In the genomic region with DNA sequence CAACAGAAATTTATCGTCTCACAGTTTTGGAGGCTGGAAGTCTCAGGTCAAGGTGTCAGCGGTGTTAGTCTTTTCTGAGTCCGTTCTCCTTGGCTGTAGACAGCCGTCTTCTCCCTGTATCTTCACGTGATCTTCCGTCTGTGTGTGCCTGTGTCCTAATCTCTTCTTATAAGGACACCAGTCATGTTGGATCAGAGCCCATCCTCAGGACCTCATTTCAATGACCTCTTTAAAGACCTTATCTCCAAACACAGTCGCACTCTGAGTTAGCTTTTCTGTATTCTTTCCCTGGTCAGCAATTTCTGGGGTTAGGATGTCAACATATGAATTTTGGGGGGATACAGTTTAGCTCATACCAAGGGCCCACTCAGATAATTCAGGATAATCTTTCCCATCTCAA, we compare ENCODE assay signal across 22 cellular contexts.
"Had no signal": no experiment of that assay in that cellular context is flagged by ENCODE, and none has a peak within 500 bp of the region (broad histone marks: within the 10 kb centered on the region; RNA-seq: fewer than 3 reads in every experiment).

No MANE protein-coding gene starts in this region.

- H3K4me3 Mint-ChIP-seq: activated B cell treated with CpG ODN at 0.5 μM for 24 hours; activated CD4-positive, alpha-beta memory T cell treated with anti-CD3 and anti-CD28 coated beads for 36 hours; activated CD4-positive, alpha-beta T cell treated with anti-CD3 and anti-CD28 coated beads, Interleukin-2, amount 10 ng/mL, durations not matched to agents 24 days and 14 days; activated naive CD4-positive, alpha-beta T cell treated with anti-CD3 and anti-CD28 coated beads for 36 hours; activated naive CD8-positive, alpha-beta T cell; activated T-helper 17 cell treated with anti-CD3 and anti-CD28 coated beads, Interleukin-2, amount 50 U/mL, for 72 hours; T-cell had no signal

- H3K27me3 ChIP-seq: brain microvascular endothelial cell had no signal

- H3K27ac Mint-ChIP-seq: activated B cell treated with CpG ODN at 0.5 μM for 24 hours; activated CD4-positive, alpha-beta memory T cell treated with anti-CD3 and anti-CD28 coated beads for 36 hours; activated CD4-positive, alpha-beta T cell treated with anti-CD3 and anti-CD28 coated beads, Interleukin-2, amount 10 ng/mL, durations not matched to agents 24 days and 14 days; activated naive CD4-positive, alpha-beta T cell treated with anti-CD3 and anti-CD28 coated beads for 36 hours; activated naive CD8-positive, alpha-beta T cell; activated T-helper 17 cell treated with anti-CD3 and anti-CD28 coated beads, Interleukin-2, amount 50 U/mL, for 72 hours; T-cell had no signal

- H3K4me1 Mint-ChIP-seq: activated B cell treated with CpG ODN at 0.5 μM for 24 hours; activated CD4-positive, alpha-beta T cell treated with anti-CD3 and anti-CD28 coated beads, Interleukin-2, amount 10 ng/mL, durations not matched to agents 24 days and 14 days; activated T-helper 17 cell treated with anti-CD3 and anti-CD28 coated beads, Interleukin-2, amount 50 U/mL, for 72 hours; T-cell had no signal

- H3K36me3 ChIP-seq: brain microvascular endothelial cell had no signal

- H3K27me3 Mint-ChIP-seq: activated CD4-positive, alpha-beta T cell treated with anti-CD3 and anti-CD28 coated beads, Interleukin-2, amount 10 ng/mL, durations not matched to agents 24 days and 14 days; activated naive CD8-positive, alpha-beta T cell had no signal

- H3K27ac ChIP-seq: brain microvascular endothelial cell had no signal

- DNase-seq: activated B cell treated with CpG ODN at 0.5 μM for 24 hours; activated CD4-positive, alpha-beta memory T cell treated with anti-CD3 and anti-CD28 coated beads for 36 hours; activated CD4-positive, alpha-beta T cell treated with anti-CD3 and anti-CD28 coated beads for 1 hour; activated CD4-positive, alpha-beta T cell treated with anti-CD3 and anti-CD28 coated beads, Interleukin-2, amount 10 ng/mL, durations not matched to agents 24 days and 14 days; activated gamma-delta T cell; activated naive CD4-positive, alpha-beta T cell treated with anti-CD3 and anti-CD28 coated beads for 36 hours; activated T-cell treated with anti-CD3 and anti-CD28 coated beads for 4 hours; activated T-cell treated with anti-CD3 and anti-CD28 coated beads, Interleukin-2, amount 50 U/mL, for 48 hours; brain microvascular endothelial cell; NCI-H1105 treated with DMSO at 0.1 percent for 48 hours; NCI-H1436 treated with DMSO at 0.1 percent for 48 hours; NCI-H187; NCI-H2081; NCI-H446; NCI-H524; PC-3; SIG-M5; T-cell; T-helper 2 cell; T1000 had no signal

- H3K36me3 Mint-ChIP-seq: activated CD4-positive, alpha-beta memory T cell treated with anti-CD3 and anti-CD28 coated beads for 36 hours; T-cell had no signal

- H3K9me3 Mint-ChIP-seq: activated CD4-positive, alpha-beta T cell treated with anti-CD3 and anti-CD28 coated beads, Interleukin-2, amount 10 ng/mL, durations not matched to agents 24 days and 14 days had no signal
